ENCODE assay signal across 12 cellular contexts in genomic region chr2:42342795-42343241, GRCh38. TPM values are rescaled to one million over a fixed set of nuclear protein-coding genes. Genes with fewer than 3 reads are reported as not detected.
DNase-seq lines count a peak whose midpoint lies in the region; ATAC-seq, FAIRE-seq and TF ChIP-seq lines count a peak whose summit lies in the region.
"Had no signal": no experiment of that assay in that cellular context is flagged by ENCODE, and none has a peak within 500 bp of the region (broad histone marks: within the 10 kb centered on the region; RNA-seq: fewer than 3 reads in every experiment).

No MANE protein-coding gene starts in this region.

- ATAC-seq in CD8-positive, alpha-beta T cell: no peak
- peak; percentile 18 for ATAC-seq in HG02981 (IDR thresholded peaks at IDR 0.05; ENCODE audit: unreplicated experiment)
- ATAC-seq in GM21447 (IDR thresholded peaks at IDR 0.05; ENCODE audit: unreplicated experiment): no peak

- no peak for TF ChIP-seq CTCF in CD8-positive, alpha-beta T cell (IDR thresholded peaks at IDR 0.05)
- TF ChIP-seq CTCF in coronary artery (IDR thresholded peaks at IDR 0.05) (no peak), progenitor cell of endocrine pancreas (IDR thresholded peaks at IDR 0.05; ENCODE audit: unreplicated experiment) (no peak)

- H3K27me3 Mint-ChIP-seq in CD8-positive, alpha-beta T cell (ENCODE audit: low read depth): no peaks in the 10 kb centered on the region
- H3K27me3 Mint-ChIP-seq in progenitor cell of endocrine pancreas: no peaks in the 10 kb centered on the region

- peak overlapping the region; percentile 73 for H3K27ac Mint-ChIP-seq in CD8-positive, alpha-beta T cell
- H3K27ac Mint-ChIP-seq in progenitor cell of endocrine pancreas: peak overlapping the region; percentile 65

- no peak overlapping the region for H3K27ac ChIP-seq in CD8-positive, alpha-beta T cell (ENCODE audit: low read depth, low read length)
- peak overlapping the region; percentile 0 to 22 for H3K27ac ChIP-seq in coronary artery

- peaks cover 10% of the 10 kb centered on the region for H3K36me3 ChIP-seq in CD8-positive, alpha-beta T cell (ENCODE audit: insufficient read depth, low read length)

- H3K4me1 ChIP-seq in CD8-positive, alpha-beta T cell (ENCODE audit: insufficient read depth, low read length): peaks cover 10% of the 10 kb centered on the region

- no peak for DNase-seq in CD8-positive, alpha-beta T cell
- no peak for DNase-seq in coronary artery (ENCODE audit: low spot score)
- no peak for DNase-seq in progenitor cell of endocrine pancreas (ENCODE audit: low spot score, unreplicated experiment)
- DNase-seq in activated CD4-positive, CD25-positive, alpha-beta regulatory T cell (lab: John Stamatoyannopoulos, UW): no peak
- no peak for DNase-seq in posterior cingulate gyrus
- DNase-seq in frontal cortex (ENCODE audit: low spot score in 2 of 2): no peak
- DNase-seq: activated CD4-positive, alpha-beta T cell treated with anti-CD3 and anti-CD28 coated beads for 1 hour had no signal

- FAIRE-seq in frontal cortex (lab: Jason Lieb, UNC): no peak

- peaks cover 35% of the 10 kb centered on the region for H3K4me1 Mint-ChIP-seq in CD8-positive, alpha-beta T cell (ENCODE audit: low read depth)
- peaks cover 7% of the 10 kb centered on the region for H3K4me1 Mint-ChIP-seq in progenitor cell of endocrine pancreas (ENCODE audit: low read depth)

- CTCF ChIA-PET in CD8-positive, alpha-beta T cell (lab: Charles Lee): interaction anchor here (1.2 to 1.3 kb wide), 4 partner anchors 14 to 21 kb away, joined by 3 to 5 read pairs (median 4); no protein-coding TSS in a partner anchor

- H3K9me3 ChIP-seq in CD8-positive, alpha-beta T cell (ENCODE audit: low read length): no peaks in the 10 kb centered on the region
- H3K9me3 ChIP-seq: tibial nerve had no signal

- peaks cover 66% of the 10 kb centered on the region for H3K36me3 Mint-ChIP-seq in CD8-positive, alpha-beta T cell
- peaks cover 22% of the 10 kb centered on the region for H3K36me3 Mint-ChIP-seq in progenitor cell of endocrine pancreas (ENCODE audit: insufficient read depth)

- no peak overlapping the region for H3K4me3 Mint-ChIP-seq in CD8-positive, alpha-beta T cell
- no peak overlapping the region for H3K4me3 Mint-ChIP-seq in progenitor cell of endocrine pancreas (ENCODE audit: low read depth)
- H3K4me3 Mint-ChIP-seq: CD14-positive monocyte had no signal

- intact Hi-C loops in CD8-positive, alpha-beta T cell (cut with DNase I, micrococcal nuclease): no loop called here
- intact Hi-C loops in posterior cingulate gyrus (cut with DNase I): no loop called here

- H3K27me3 ChIP-seq in CD8-positive, alpha-beta T cell (ENCODE audit: insufficient read depth, low read length): no peaks in the 10 kb centered on the region
- H3K27me3 ChIP-seq: tibial nerve had no signal

- no peaks in the 10 kb centered on the region for H3K9me3 Mint-ChIP-seq in CD8-positive, alpha-beta T cell
- H3K9me3 Mint-ChIP-seq in progenitor cell of endocrine pancreas (ENCODE audit: low read depth): no peaks in the 10 kb centered on the region

- POLR2A ChIA-PET in CD8-positive, alpha-beta T cell (lab: Charles Lee): interaction anchor here (0.8 kb wide), 1 partner anchor 16 kb away, joined by 4 read pairs; no protein-coding TSS in a partner anchor

- no peak overlapping the region for H3K4me3 ChIP-seq in CD8-positive, alpha-beta T cell (ENCODE audit: low read depth, low read length)
- H3K4me3 ChIP-seq in coronary artery: peak overlapping the region; percentile 6
- H3K4me3 ChIP-seq: lung, tibial nerve had no signal

RNA-seq across cellular contexts. Expression of gene COX7A2L, which starts 18.2 kb away (rescaled TPM):
- 10 to 100 TPM; 56.9 to 60.8 TPM for total RNA-seq in CD8-positive, alpha-beta T cell
- total RNA-seq in progenitor cell of endocrine pancreas (84.3 and 85.7 TPM in 2 replicates), frontal cortex (198 TPM)
